In the genomic region with DNA sequence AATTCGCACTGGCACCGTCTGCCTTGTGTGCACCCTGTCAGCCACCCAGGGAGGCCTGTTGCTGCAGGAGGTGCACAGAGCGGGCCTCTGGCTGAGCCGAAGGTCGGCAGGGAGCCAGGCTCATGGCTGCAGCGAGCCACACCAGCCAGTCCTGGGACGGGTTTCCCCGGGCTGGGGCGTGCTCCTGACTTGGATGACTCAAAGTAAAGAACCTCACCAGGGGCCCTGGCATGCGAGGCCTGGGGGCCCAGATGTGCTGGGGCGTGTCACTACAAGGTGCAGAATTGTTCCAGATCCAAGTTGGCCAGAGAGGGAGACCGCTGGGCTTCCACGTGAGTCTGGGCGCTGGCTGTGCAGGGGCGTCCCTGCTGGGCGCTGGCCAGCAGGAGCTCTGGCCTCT, we compare ENCODE assay signal across 12 cellular contexts. TPM values are rescaled to one million over a fixed set of nuclear protein-coding genes. Genes with fewer than 3 reads are reported as not detected.
DNase-seq lines count a peak whose midpoint lies in the region; ATAC-seq, FAIRE-seq and TF ChIP-seq lines count a peak whose summit lies in the region.
"Had no signal": no experiment of that assay in that cellular context is flagged by ENCODE, and none has a peak within 500 bp of the region (broad histone marks: within the 10 kb centered on the region; RNA-seq: fewer than 3 reads in every experiment).

No MANE protein-coding gene starts in this region.

- no peak overlapping the region for H3K4me3 Mint-ChIP-seq in stimulated activated naive CD8-positive, alpha-beta T cell treated with anti-CD3 and anti-CD28 coated beads, Interleukin-15, amount 100 ng/mL, for 72 hours
- no peak overlapping the region for H3K4me3 Mint-ChIP-seq in natural killer cell treated with Interleukin-12 subunit alpha and Interleukin-12 subunit beta and Interleukin-15 and Interleukin-18, amount 100 ng/mL, for 72 hours
- H3K4me3 Mint-ChIP-seq: stimulated activated naive B cell treated with anti-CD40 and anti-IgM and Interleukin-4, amounts not matched to agents 10 μg/mL and 1 μg/mL and 100 μg/mL, for 72 hours had no signal

- ATAC-seq in stimulated activated naive CD8-positive, alpha-beta T cell treated with anti-CD3 and anti-CD28 coated beads, Interleukin-15, Interleukin-2, amounts not matched to agents 100 U/mL and 50 U/mL, for 24 hours = no peak
- ATAC-seq in stimulated activated naive CD8-positive, alpha-beta T cell treated with anti-CD3 and anti-CD28 coated beads, Interleukin-15, amount 100 ng/mL, for 72 hours = no peak
- ATAC-seq in GM12878 = peak; percentile 7; the same call in 1 of the 3 replicates
- no peak for ATAC-seq in natural killer cell treated with Interleukin-12 subunit alpha and Interleukin-12 subunit beta and Interleukin-15 and Interleukin-18, amount 100 ng/mL, for 72 hours
- no peak for ATAC-seq in HG03342 (IDR thresholded peaks at IDR 0.05; ENCODE audit: unreplicated experiment)

- H3K36me3 ChIP-seq in GM12878 (ENCODE audit: control insufficient read depth in 2 of 2, insufficient read depth in 2 of 2, low read length in 1 of 2) (no peaks in the 10 kb centered on the region; a peak in 1 of 4 replicates), kidney epithelial cell (ENCODE audit: control insufficient read depth, insufficient read depth, low read length) (no peaks in the 10 kb centered on the region)
- H3K36me3 ChIP-seq: cardiac muscle cell had no signal

- H3K9me3 ChIP-seq in GM12878 (replicated peaks; ENCODE audit: control insufficient read depth, insufficient read depth, low read length) = no peaks in the 10 kb centered on the region
- H3K9me3 ChIP-seq: left ventricle myocardium inferior had no signal

- H3K27ac ChIP-seq in GM12878 (ENCODE audit: control insufficient read depth, insufficient read depth) = no peak overlapping the region
- H3K27ac ChIP-seq: cardiac muscle cell, left ventricle myocardium inferior had no signal

- peak; percentile 14 for DNase-seq in stimulated activated naive CD8-positive, alpha-beta T cell treated with anti-CD3 and anti-CD28 coated beads, Interleukin-15, Interleukin-2, amounts not matched to agents 100 U/mL and 50 U/mL, for 24 hours
- no peak for DNase-seq in stimulated activated naive CD8-positive, alpha-beta T cell treated with anti-CD3 and anti-CD28 coated beads, Interleukin-15, amount 100 ng/mL, for 72 hours
- DNase-seq in GM12878 (ENCODE audit: low read depth, low spot score) (no peak), kidney epithelial cell (ENCODE audit: low read depth) (peak; percentile 71), GM19238 (ENCODE audit: insufficient read length, low spot score) (no peak), SK-N-DZ (ENCODE audit: low spot score) (no peak)
- DNase-seq in natural killer cell treated with Interleukin-12 subunit alpha and Interleukin-12 subunit beta and Interleukin-15 and Interleukin-18, amount 100 ng/mL, for 72 hours (ENCODE audit: low spot score) = no peak

- TF ChIP-seq RAD21 in GM12878 (IDR thresholded peaks at IDR 0.05; ENCODE audit: insufficient read depth, low read depth, low read length) = no peak

- FAIRE-seq in GM12878 (lab: Jason Lieb, UNC) = no peak
- FAIRE-seq: G401.6 had no signal

- intact Hi-C loops in GM12878 (cut with micrococcal nuclease; ENCODE audit: unreplicated experiment) = loop anchor here (1.0 kb wide), 1 partner anchor 109 kb away; no protein-coding TSS in a partner anchor

- no peaks in the 10 kb centered on the region for H3K27me3 ChIP-seq in GM12878 (replicated peaks in 1 of 2; ENCODE audit: control insufficient read depth in 2 of 2, insufficient read depth in 2 of 2, low read length in 1 of 2)
- H3K27me3 ChIP-seq in kidney epithelial cell (ENCODE audit: control insufficient read depth, insufficient read depth, low read length) = no peaks in the 10 kb centered on the region
- H3K27me3 ChIP-seq: cardiac muscle cell had no signal

- CTCF ChIA-PET in GM12878 (lab: Yijun Ruan, JAX) = interaction anchor here (0.9 to 3.0 kb wide), 4 partner anchors 21 to 371 kb away, joined by 3 to 44 read pairs (median 4); no protein-coding TSS in a partner anchor

- 76% methylated on average over 16 of the region's 16 CpGs for WGBS in GM12878 (ENCODE audit: insufficient coverage, insufficient replicate concordance, low lambda C conversion rate, missing lambda C conversion rate)

- H3K36me3 Mint-ChIP-seq in natural killer cell treated with Interleukin-12 subunit alpha and Interleukin-12 subunit beta and Interleukin-15 and Interleukin-18, amount 100 ng/mL, for 72 hours = no peaks in the 10 kb centered on the region

- H3K9ac ChIP-seq in GM12878 (ENCODE audit: control insufficient read depth, insufficient read depth, low read length) = no peak overlapping the region

- peaks cover 0 to under 1% of the 10 kb centered on the region in 2 donors for H3K9me3 Mint-ChIP-seq in stimulated activated naive CD8-positive, alpha-beta T cell treated with anti-CD3 and anti-CD28 coated beads, Interleukin-15, amount 100 ng/mL, for 72 hours
- no peaks in the 10 kb centered on the region for H3K9me3 Mint-ChIP-seq in natural killer cell treated with Interleukin-12 subunit alpha and Interleukin-12 subunit beta and Interleukin-15 and Interleukin-18, amount 100 ng/mL, for 72 hours

- TF ChIP-seq CTCF in GM12878 (IDR thresholded peaks at IDR 0.05 in 2 of 3, conservative IDR thresholded peaks at IDR 0.05 in 1 of 3; ENCODE audit: control insufficient read depth in 2 of 3, extremely low read depth in 1 of 3, insufficient read depth in 1 of 3, low read depth in 3 of 3, low read length in 3 of 3) (no peak), kidney epithelial cell (IDR thresholded peaks at IDR 0.05; ENCODE audit: insufficient read depth, low read length, poor library complexity, severe bottlenecking) (no peak)

- no peak for TF ChIP-seq EP300 in GM12878 (IDR thresholded peaks at IDR 0.05; ENCODE audit: borderline replicate concordance in 1 of 2, control insufficient read depth in 1 of 2, low read depth in 2 of 2, low read length in 2 of 2)

- BruUV-seq in GM12878 (replicated peaks; lab: Mats Ljungman, UMichigan) = no TSS peak

- no peaks in the 10 kb centered on the region; the same call in 1 of the 2 replicates for H3K4me1 ChIP-seq in GM12878 (ENCODE audit: control insufficient read depth, insufficient read depth, low read length)

- in situ Hi-C loops in GM12878 (cut with MboI) = no loop called here

- no peak for TF ChIP-seq POLR2A in GM12878 (IDR thresholded peaks at IDR 0.05; ENCODE audit: low read depth, low read length)

- H4K20me1 ChIP-seq in GM12878 (ENCODE audit: control insufficient read depth, insufficient read depth) = no peaks in the 10 kb centered on the region; the same call in 1 of the 2 replicates

- SMC1A ChIA-PET in GM12878 (lab: Charles Lee; ENCODE audit: uncharacterized antibody, unreplicated experiment) = interaction anchor here (0.5 to 1.4 kb wide), 2 partner anchors 89 to 108 kb away, joined by 3 to 5 read pairs; no protein-coding TSS in a partner anchor

- H3K4me2 ChIP-seq in GM12878 (ENCODE audit: control insufficient read depth, insufficient read depth) = no peak overlapping the region

- peaks cover 31% of the 10 kb centered on the region for H3K4me1 Mint-ChIP-seq in stimulated activated naive CD8-positive, alpha-beta T cell treated with anti-CD3 and anti-CD28 coated beads, Interleukin-15, amount 100 ng/mL, for 72 hours
- peaks cover 0 to 7% of the 10 kb centered on the region in 2 donors for H3K4me1 Mint-ChIP-seq in natural killer cell treated with Interleukin-12 subunit alpha and Interleukin-12 subunit beta and Interleukin-15 and Interleukin-18, amount 100 ng/mL, for 72 hours (ENCODE audit: low read depth in 2 of 2)

- H2AFZ ChIP-seq in GM12878 (ENCODE audit: control insufficient read depth, low read depth, low read length) = no peak overlapping the region

- H3K4me3 ChIP-seq in GM12878 (no peak overlapping the region), kidney epithelial cell (ENCODE audit: low read depth, low read length) (no peak overlapping the region)
- H3K4me3 ChIP-seq: cardiac muscle cell, left ventricle myocardium inferior had no signal

- RAD21 ChIA-PET in GM12878 (lab: Charles Lee; ENCODE audit: unreplicated experiment) = interaction anchor here (1.0 to 3.3 kb wide), 4 partner anchors 86 to 110 kb away, joined by 3 to 23 read pairs (median 3); a partner anchor contains a TSS

- H3K27me3 Mint-ChIP-seq in stimulated activated naive CD8-positive, alpha-beta T cell treated with anti-CD3 and anti-CD28 coated beads, Interleukin-15, amount 100 ng/mL, for 72 hours = no peaks in the 10 kb centered on the region
- H3K27me3 Mint-ChIP-seq in natural killer cell treated with Interleukin-12 subunit alpha and Interleukin-12 subunit beta and Interleukin-15 and Interleukin-18, amount 100 ng/mL, for 72 hours = no peaks in the 10 kb centered on the region
- H3K27me3 Mint-ChIP-seq: stimulated activated naive B cell treated with anti-CD40 and anti-IgM and Interleukin-4, amounts not matched to agents 10 μg/mL and 1 μg/mL and 100 μg/mL, for 72 hours had no signal

- no peaks in the 10 kb centered on the region for H3K79me2 ChIP-seq in GM12878 (ENCODE audit: control insufficient read depth, insufficient read depth, low read length)

- POLR2A ChIA-PET in GM12878 (lab: Charles Lee) = no interaction called here

- no peak overlapping the region for H3K27ac Mint-ChIP-seq in stimulated activated naive CD8-positive, alpha-beta T cell treated with anti-CD3 and anti-CD28 coated beads, Interleukin-15, amount 100 ng/mL, for 72 hours
- H3K27ac Mint-ChIP-seq in natural killer cell treated with Interleukin-12 subunit alpha and Interleukin-12 subunit beta and Interleukin-15 and Interleukin-18, amount 100 ng/mL, for 72 hours = no peak overlapping the region
- H3K27ac Mint-ChIP-seq: stimulated activated naive B cell treated with anti-CD40 and anti-IgM and Interleukin-4, amounts not matched to agents 10 μg/mL and 1 μg/mL and 100 μg/mL, for 72 hours had no signal

RNA-seq across cellular contexts. Expression of a gene that starts 34.5 kb away (rescaled TPM):
- total RNA-seq in GM12878 (2013; cell fraction: nucleolus; rRNA removed) = 30.6 and 38.6 TPM in 2 replicates
- total RNA-seq in GM12878 (2014; rRNA removed) (4.5 and 6.3 TPM in 2 replicates), GM12878 (2014; rRNA removed; fragmentation: Illumina TruSeq; extraction: Trizol) (2.0 and 6.7 TPM in 2 replicates), GM12878 (2021) (53.4 and 55.1 TPM in 2 replicates), kidney epithelial cell (22.9 and 40.0 TPM in 2 replicates)
- polyA plus RNA-seq in GM12878 (2011; ENCODE audit: low read depth) = 34.4 TPM
- polyA plus RNA-seq in GM12878 (2011; rRNA removed) (0.40 and 0.81 TPM in 2 replicates), GM12878 (2014; fragmentation: Illumina TruSeq; extraction: Trizol) (1.1 and 12.3 TPM in 2 replicates), GM12878 (2014; fragmentation: Nextera tagmentation; extraction: Ambion mirVana) (under 1 TPM; 0.19 to 0.58 TPM), GM12878 (2014; rRNA removed) (19.9 and 29.3 TPM in 2 replicates), GM12878 (2016; fragmentation: Nextera tagmentation; extraction: Ambion mirVana) (1 to 10 TPM; 1.4 to 1.9 TPM)
- 2.6 and 7.9 TPM in 2 replicates for polyA plus RNA-seq in GM12878 (2011; cell fraction: cytosol; rRNA removed)
- 17.0 and 38.4 TPM in 2 replicates for polyA plus RNA-seq in GM12878 (2011; cell fraction: nucleus; rRNA removed)
- polyA plus RNA-seq in GM12878 (2012) = 21.0 and 21.8 TPM in 2 replicates
- polyA minus RNA-seq in GM12878 (2011; rRNA and poly(A)+ RNA removed) = 0.59 and 2.1 TPM in 2 replicates
- 7.5 and 13.1 TPM in 2 replicates for polyA minus RNA-seq in GM12878 (2011; cell fraction: cytosol; rRNA and poly(A)+ RNA removed)
- 2.8 and 6.9 TPM in 2 replicates for polyA minus RNA-seq in GM12878 (2011; cell fraction: nucleus; rRNA and poly(A)+ RNA removed)
- total RNA-seq in natural killer cell treated with Interleukin-12 subunit alpha and Interleukin-12 subunit beta and Interleukin-15 and Interleukin-18, amount 100 ng/mL, for 72 hours = 10 to 100 TPM; 38.0 to 91.5 TPM
- polyA plus RNA-seq in SK-N-DZ (2014; cell fraction: cytosol; rRNA removed) = 50.9 and 56.6 TPM in 2 replicates
- 91.3 and 169 TPM in 2 replicates for polyA plus RNA-seq in SK-N-DZ (2014; cell fraction: nucleus; rRNA removed)

Comparison
In these comparisons a context has a peak if more than half of its experiments do, and no peak if none do; other contexts are left out.
1. DNase-seq: peak in stimulated activated naive CD8-positive, alpha-beta T cell treated with anti-CD3 and anti-CD28 coated beads, Interleukin-15, Interleukin-2, amounts not matched to agents 100 U/mL and 50 U/mL, for 24 hours (single experiment) and kidney epithelial cell (single experiment); none in stimulated activated naive CD8-positive, alpha-beta T cell treated with anti-CD3 and anti-CD28 coated beads, Interleukin-15, amount 100 ng/mL, for 72 hours (0 of 2), GM12878 (single experiment), GM19238 (single experiment), natural killer cell treated with Interleukin-12 subunit alpha and Interleukin-12 subunit beta and Interleukin-15 and Interleukin-18, amount 100 ng/mL, for 72 hours (single experiment) and SK-N-DZ (single experiment).